1 cellular context compared by ENCODE assay signal in the genomic region with DNA sequence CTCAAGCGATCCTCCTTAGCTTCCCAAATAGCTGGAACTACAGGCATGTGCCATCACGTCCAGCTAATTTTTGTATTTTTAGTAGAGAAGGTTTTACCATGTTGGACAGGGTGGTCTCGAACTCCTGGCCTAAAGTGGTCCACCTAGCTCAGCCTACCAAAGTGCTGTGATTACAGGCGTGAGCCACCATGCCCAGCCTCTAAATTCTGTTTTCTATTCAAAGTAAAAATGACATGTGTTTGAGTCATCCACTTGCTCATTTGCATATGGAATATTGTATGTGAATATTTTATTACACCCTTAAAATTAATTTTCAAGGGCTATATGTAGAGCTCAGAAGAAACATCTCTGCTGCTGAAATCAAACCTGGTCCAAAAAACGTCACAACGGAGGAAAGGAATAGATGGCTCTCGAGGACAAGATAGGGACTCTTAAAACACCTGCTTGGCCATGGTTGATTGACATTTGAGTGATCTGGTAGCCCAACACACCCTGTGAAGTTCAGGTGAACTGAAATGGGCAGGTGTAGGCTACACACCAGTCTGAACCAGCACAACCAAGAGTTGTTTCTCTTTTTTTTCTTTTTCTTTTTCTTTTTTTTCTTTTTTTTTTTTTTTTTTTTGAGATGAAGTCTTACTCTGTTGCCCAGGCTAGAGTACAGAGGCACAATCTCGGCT.
TF ChIP-seq lines count a peak whose summit lies in the region.

No MANE protein-coding gene starts in this region.

TF ChIP-seq in GM12878, 131 proteins besides CTCF, POLR2A, EP300 and RAD21:
- TF ChIP-seq CBX5 (IDR thresholded peaks at IDR 0.05; ENCODE audit: low read depth) (no peak), SIX5 (IDR thresholded peaks at IDR 0.05; ENCODE audit: low read depth, low read length, severe bottlenecking) (no peak), ZNF217 (IDR thresholded peaks at IDR 0.05) (no peak), IKZF2 (IDR thresholded peaks at IDR 0.05) (no peak), SMAD5 (IDR thresholded peaks at IDR 0.05; ENCODE audit: low read depth) (no peak)
- TF ChIP-seq, protein P1, sequence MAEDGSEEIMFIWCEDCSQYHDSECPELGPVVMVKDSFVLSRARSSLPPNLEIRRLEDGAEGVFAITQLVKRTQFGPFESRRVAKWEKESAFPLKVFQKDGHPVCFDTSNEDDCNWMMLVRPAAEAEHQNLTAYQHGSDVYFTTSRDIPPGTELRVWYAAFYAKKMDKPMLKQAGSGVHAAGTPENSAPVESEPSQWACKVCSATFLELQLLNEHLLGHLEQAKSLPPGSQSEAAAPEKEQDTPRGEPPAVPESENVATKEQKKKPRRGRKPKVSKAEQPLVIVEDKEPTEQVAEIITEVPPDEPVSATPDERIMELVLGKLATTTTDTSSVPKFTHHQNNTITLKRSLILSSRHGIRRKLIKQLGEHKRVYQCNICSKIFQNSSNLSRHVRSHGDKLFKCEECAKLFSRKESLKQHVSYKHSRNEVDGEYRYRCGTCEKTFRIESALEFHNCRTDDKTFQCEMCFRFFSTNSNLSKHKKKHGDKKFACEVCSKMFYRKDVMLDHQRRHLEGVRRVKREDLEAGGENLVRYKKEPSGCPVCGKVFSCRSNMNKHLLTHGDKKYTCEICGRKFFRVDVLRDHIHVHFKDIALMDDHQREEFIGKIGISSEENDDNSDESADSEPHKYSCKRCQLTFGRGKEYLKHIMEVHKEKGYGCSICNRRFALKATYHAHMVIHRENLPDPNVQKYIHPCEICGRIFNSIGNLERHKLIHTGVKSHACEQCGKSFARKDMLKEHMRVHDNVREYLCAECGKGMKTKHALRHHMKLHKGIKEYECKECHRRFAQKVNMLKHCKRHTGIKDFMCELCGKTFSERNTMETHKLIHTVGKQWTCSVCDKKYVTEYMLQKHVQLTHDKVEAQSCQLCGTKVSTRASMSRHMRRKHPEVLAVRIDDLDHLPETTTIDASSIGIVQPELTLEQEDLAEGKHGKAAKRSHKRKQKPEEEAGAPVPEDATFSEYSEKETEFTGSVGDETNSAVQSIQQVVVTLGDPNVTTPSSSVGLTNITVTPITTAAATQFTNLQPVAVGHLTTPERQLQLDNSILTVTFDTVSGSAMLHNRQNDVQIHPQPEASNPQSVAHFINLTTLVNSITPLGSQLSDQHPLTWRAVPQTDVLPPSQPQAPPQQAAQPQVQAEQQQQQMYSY (CRISPR knock-in tag; IDR thresholded peaks at IDR 0.05) = no peak
- TF ChIP-seq, protein P2, sequence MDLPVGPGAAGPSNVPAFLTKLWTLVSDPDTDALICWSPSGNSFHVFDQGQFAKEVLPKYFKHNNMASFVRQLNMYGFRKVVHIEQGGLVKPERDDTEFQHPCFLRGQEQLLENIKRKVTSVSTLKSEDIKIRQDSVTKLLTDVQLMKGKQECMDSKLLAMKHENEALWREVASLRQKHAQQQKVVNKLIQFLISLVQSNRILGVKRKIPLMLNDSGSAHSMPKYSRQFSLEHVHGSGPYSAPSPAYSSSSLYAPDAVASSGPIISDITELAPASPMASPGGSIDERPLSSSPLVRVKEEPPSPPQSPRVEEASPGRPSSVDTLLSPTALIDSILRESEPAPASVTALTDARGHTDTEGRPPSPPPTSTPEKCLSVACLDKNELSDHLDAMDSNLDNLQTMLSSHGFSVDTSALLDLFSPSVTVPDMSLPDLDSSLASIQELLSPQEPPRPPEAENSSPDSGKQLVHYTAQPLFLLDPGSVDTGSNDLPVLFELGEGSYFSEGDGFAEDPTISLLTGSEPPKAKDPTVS (IDR thresholded peaks at IDR 0.05; ENCODE audit: low read depth, low read length) = no peak
- TF ChIP-seq, protein P3, sequence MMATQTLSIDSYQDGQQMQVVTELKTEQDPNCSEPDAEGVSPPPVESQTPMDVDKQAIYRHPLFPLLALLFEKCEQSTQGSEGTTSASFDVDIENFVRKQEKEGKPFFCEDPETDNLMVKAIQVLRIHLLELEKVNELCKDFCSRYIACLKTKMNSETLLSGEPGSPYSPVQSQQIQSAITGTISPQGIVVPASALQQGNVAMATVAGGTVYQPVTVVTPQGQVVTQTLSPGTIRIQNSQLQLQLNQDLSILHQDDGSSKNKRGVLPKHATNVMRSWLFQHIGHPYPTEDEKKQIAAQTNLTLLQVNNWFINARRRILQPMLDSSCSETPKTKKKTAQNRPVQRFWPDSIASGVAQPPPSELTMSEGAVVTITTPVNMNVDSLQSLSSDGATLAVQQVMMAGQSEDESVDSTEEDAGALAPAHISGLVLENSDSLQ (IDR thresholded peaks at IDR 0.05) = peak; percentile 16; the same call in 1 of the 2 replicates
